ENCODE assay signal across 2 cellular contexts in the genomic region with DNA sequence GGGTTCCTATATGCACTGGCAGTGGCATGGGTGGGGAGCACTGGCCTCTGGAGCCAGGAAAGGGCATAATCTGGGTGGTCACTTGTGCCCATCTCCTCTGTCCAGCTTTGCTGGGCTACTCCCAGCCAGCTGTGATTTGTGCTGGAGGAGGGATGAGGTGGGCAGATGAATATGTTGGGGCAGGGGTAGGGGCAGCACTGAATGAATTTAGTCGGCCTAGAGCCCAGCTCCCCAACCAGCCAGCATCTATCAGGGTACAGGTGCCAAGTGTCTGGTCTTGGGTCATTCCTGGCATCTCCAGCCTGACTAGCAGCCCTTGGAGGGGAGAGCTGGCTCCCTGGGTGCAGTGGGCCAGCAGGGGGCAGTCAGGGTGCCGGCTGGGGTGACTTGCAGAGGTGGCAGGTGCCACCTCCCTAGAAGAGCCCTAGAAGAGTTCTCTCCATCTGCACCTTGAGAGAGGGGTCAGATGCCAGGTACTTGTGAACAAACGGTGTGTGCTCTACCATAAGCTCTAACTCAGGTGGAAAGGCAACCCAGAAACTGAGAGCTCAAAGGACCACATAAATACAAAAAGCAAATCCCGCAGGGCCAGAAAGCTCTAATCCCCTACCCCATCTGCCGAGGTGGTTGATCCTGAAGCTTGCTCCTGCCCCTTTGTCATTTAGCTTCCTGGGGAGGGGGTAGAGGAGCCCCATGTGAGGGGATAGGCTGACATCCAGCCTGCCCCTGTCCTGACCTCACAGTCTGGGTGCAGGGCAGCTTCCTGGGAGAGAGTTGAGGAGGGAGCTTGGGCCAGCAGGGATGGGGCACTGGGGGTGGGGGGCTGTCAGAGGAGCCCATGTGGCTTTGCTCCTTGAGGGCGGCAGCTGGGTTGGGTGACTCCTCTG.
TF ChIP-seq lines count a peak whose summit lies in the region.

No MANE protein-coding gene starts in this region.

TF ChIP-seq in H1, 55 proteins besides CTCF, POLR2A, EP300 and RAD21:
- TF ChIP-seq, protein P1, sequence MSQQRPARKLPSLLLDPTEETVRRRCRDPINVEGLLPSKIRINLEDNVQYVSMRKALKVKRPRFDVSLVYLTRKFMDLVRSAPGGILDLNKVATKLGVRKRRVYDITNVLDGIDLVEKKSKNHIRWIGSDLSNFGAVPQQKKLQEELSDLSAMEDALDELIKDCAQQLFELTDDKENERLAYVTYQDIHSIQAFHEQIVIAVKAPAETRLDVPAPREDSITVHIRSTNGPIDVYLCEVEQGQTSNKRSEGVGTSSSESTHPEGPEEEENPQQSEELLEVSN (IDR thresholded peaks at IDR 0.05): no peak
- TF ChIP-seq, protein P2, sequence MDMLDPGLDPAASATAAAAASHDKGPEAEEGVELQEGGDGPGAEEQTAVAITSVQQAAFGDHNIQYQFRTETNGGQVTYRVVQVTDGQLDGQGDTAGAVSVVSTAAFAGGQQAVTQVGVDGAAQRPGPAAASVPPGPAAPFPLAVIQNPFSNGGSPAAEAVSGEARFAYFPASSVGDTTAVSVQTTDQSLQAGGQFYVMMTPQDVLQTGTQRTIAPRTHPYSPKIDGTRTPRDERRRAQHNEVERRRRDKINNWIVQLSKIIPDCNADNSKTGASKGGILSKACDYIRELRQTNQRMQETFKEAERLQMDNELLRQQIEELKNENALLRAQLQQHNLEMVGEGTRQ (IDR thresholded peaks at IDR 0.05; ENCODE audit: low read length): no peak
- TF ChIP-seq RBBP5 (IDR thresholded peaks at IDR 0.05; ENCODE audit: borderline replicate concordance, low read depth, low read length) (no peak), CEBPB (IDR thresholded peaks at IDR 0.05; ENCODE audit: low read depth, low read length) (no peak), NRF1 (IDR thresholded peaks at IDR 0.05; ENCODE audit: low read depth, low read length) (no peak), RNF2 (IDR thresholded peaks at IDR 0.05; ENCODE audit: borderline replicate concordance, low read depth, low read length, missing control alignments, poor library complexity, severe bottlenecking) (no peak), GTF2F1 (IDR thresholded peaks at IDR 0.05; ENCODE audit: borderline replicate concordance, low read depth, low read length) (no peak)

TF ChIP-seq in neural cell, 6 proteins besides CTCF, POLR2A, EP300 and RAD21 (continued from another document):
- TF ChIP-seq, protein P3, sequence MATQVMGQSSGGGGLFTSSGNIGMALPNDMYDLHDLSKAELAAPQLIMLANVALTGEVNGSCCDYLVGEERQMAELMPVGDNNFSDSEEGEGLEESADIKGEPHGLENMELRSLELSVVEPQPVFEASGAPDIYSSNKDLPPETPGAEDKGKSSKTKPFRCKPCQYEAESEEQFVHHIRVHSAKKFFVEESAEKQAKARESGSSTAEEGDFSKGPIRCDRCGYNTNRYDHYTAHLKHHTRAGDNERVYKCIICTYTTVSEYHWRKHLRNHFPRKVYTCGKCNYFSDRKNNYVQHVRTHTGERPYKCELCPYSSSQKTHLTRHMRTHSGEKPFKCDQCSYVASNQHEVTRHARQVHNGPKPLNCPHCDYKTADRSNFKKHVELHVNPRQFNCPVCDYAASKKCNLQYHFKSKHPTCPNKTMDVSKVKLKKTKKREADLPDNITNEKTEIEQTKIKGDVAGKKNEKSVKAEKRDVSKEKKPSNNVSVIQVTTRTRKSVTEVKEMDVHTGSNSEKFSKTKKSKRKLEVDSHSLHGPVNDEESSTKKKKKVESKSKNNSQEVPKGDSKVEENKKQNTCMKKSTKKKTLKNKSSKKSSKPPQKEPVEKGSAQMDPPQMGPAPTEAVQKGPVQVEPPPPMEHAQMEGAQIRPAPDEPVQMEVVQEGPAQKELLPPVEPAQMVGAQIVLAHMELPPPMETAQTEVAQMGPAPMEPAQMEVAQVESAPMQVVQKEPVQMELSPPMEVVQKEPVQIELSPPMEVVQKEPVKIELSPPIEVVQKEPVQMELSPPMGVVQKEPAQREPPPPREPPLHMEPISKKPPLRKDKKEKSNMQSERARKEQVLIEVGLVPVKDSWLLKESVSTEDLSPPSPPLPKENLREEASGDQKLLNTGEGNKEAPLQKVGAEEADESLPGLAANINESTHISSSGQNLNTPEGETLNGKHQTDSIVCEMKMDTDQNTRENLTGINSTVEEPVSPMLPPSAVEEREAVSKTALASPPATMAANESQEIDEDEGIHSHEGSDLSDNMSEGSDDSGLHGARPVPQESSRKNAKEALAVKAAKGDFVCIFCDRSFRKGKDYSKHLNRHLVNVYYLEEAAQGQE (IDR thresholded peaks at IDR 0.05; ENCODE audit: borderline replicate concordance): no peak
- TF ChIP-seq SMC3 (conservative IDR thresholded peaks at IDR 0.05; ENCODE audit: poor library complexity) (no peak), TAF1 (IDR thresholded peaks at IDR 0.05; ENCODE audit: low read depth) (no peak), MXI1 (conservative IDR thresholded peaks at IDR 0.05; ENCODE audit: poor library complexity, severe bottlenecking) (no peak), EZH2 (IDR thresholded peaks at IDR 0.05; ENCODE audit: borderline replicate concordance, insufficient read depth, low read length, poor library complexity, severe bottlenecking) (no peak)
